In the genomic region with DNA sequence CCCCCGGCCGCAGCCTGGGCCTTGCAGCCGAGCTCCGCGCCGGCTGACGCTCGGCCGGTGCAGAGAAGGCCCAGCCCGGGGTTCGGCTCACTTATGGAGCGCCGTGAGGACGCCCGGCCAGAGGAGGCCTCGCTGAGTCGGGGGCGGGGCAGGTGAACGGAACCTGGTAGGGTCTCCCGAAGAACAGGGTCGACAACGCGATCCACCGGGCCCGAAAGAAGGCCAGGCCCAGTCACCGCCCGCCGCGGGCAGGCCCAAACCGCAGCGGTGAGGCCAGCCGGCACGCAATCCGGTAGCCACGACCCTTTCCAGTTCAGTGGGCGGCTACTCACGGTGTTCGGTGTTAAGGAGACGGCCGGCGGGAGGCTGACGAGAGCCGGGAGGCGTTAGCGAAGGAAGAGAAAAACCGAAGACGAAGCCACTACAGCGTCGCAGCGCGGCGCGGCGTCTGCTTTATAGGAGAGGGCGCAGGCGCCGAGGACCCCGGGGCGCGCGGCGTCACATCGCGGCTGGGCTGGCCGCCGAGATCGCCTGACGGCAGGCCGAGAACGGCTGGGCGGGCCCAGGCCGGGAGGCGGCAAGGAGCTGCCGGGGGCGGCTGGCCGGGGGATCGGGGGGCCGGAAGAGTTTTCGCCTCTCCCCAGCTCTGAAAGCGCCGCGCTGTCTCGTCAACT, we compare ENCODE assay signal across 1 cellular context.
TF ChIP-seq lines count a peak whose summit lies in the region.

Gene SKP1, minus strand, starts transcription at position 428 of the 674 bp plus-strand sequence. CDS start 2,928 bp downstream, outside the sequence.

TF ChIP-seq in HepG2, 621 proteins besides CTCF, POLR2A, EP300 and RAD21 (continued from another document and continues in another):
- TF ChIP-seq, protein P1, sequence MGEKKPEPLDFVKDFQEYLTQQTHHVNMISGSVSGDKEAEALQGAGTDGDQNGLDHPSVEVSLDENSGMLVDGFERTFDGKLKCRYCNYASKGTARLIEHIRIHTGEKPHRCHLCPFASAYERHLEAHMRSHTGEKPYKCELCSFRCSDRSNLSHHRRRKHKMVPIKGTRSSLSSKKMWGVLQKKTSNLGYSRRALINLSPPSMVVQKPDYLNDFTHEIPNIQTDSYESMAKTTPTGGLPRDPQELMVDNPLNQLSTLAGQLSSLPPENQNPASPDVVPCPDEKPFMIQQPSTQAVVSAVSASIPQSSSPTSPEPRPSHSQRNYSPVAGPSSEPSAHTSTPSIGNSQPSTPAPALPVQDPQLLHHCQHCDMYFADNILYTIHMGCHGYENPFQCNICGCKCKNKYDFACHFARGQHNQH (CRISPR knock-in tag; IDR thresholded peaks at IDR 0.05): 0 out of 2 replicates have a peak, but pooled peaks have one; percentile 44
- TF ChIP-seq FOSL1 (CRISPR knock-in tag; IDR thresholded peaks at IDR 0.05; ENCODE audit: borderline replicate concordance) (no peak), ZNF720 (CRISPR knock-in tag; IDR thresholded peaks at IDR 0.05) (no peak), ZNF558 (CRISPR knock-in tag; IDR thresholded peaks at IDR 0.05; ENCODE audit: borderline replicate concordance) (peak; percentile 92; the same call in 1 of the 2 replicates), CENPX (CRISPR knock-in tag; IDR thresholded peaks at IDR 0.05) (no peak), NFYC (CRISPR knock-in tag; IDR thresholded peaks at IDR 0.05) (no peak), SALL2 (CRISPR knock-in tag; IDR thresholded peaks at IDR 0.05) (no peak; the same call in 1 of the 2 replicates), PCBP2 (optimal IDR thresholded peaks at IDR 0.05; ENCODE audit: low read depth, low read length, poor library complexity, severe bottlenecking) (no peak), GATAD2A (CRISPR knock-in tag; IDR thresholded peaks at IDR 0.05) (peak; percentile 51), HMG20B (CRISPR knock-in tag; conservative IDR thresholded peaks at IDR 0.05) (no peak), EEA1 (CRISPR knock-in tag; IDR thresholded peaks at IDR 0.05; ENCODE audit: borderline replicate concordance) (no peak), MTF2 (CRISPR knock-in tag; IDR thresholded peaks at IDR 0.05; ENCODE audit: borderline replicate concordance) (0 out of 2 replicates have a peak, but pooled peaks have one; percentile 68), ZNF619 (CRISPR knock-in tag; IDR thresholded peaks at IDR 0.05) (peak; percentile 77; the same call in 1 of the 2 replicates), ZBTB25 (CRISPR knock-in tag; IDR thresholded peaks at IDR 0.05) (peak; percentile 85; the same call in 1 of the 2 replicates), ZNF781 (CRISPR knock-in tag; IDR thresholded peaks at IDR 0.05; ENCODE audit: borderline replicate concordance, not compliant biosample characterization) (peak; percentile 92), SMARCC2 (IDR thresholded peaks at IDR 0.05) (no peak), ZC3H4 (CRISPR knock-in tag; IDR thresholded peaks at IDR 0.05; ENCODE audit: borderline replicate concordance) (no peak), ZNF17 (CRISPR knock-in tag; IDR thresholded peaks at IDR 0.05) (no peak), GFI1 (CRISPR knock-in tag; IDR thresholded peaks at IDR 0.05; ENCODE audit: borderline replicate concordance) (peak; percentile 58; the same call in 1 of the 2 replicates), ZNF496 (CRISPR knock-in tag; IDR thresholded peaks at IDR 0.05; ENCODE audit: insufficient replicate concordance) (no peak), ZNF749 (CRISPR knock-in tag; IDR thresholded peaks at IDR 0.05; ENCODE audit: borderline replicate concordance) (peak; percentile 95), PITX1 (CRISPR knock-in tag; IDR thresholded peaks at IDR 0.05) (peak; percentile 69; the same call in 1 of the 2 replicates), TOPORS (CRISPR knock-in tag; IDR thresholded peaks at IDR 0.05) (peak; percentile 86), ADNP (CRISPR knock-in tag; IDR thresholded peaks at IDR 0.05) (no peak), RORA (CRISPR knock-in tag; IDR thresholded peaks at IDR 0.05) (no peak), ZFP36L2 (CRISPR knock-in tag; IDR thresholded peaks at IDR 0.05) (peak; percentile 49; the same call in 1 of the 2 replicates), ZNF33B (CRISPR knock-in tag; IDR thresholded peaks at IDR 0.05) (peak; percentile 81), ZNF350 (CRISPR knock-in tag; IDR thresholded peaks at IDR 0.05; ENCODE audit: borderline replicate concordance, low read depth) (peak; percentile 83; the same call in 1 of the 2 replicates), HNRNPL (IDR thresholded peaks at IDR 0.05; ENCODE audit: low read depth, low read length) (no peak), ZNF235 (CRISPR knock-in tag; IDR thresholded peaks at IDR 0.05; ENCODE audit: borderline replicate concordance) (peak; percentile 96), ZNF343 (CRISPR knock-in tag; IDR thresholded peaks at IDR 0.05) (peak; percentile 89), ZBTB3 (CRISPR knock-in tag; IDR thresholded peaks at IDR 0.05; ENCODE audit: borderline replicate concordance, low read depth) (no peak), FOXO4 (CRISPR knock-in tag; conservative IDR thresholded peaks at IDR 0.05) (peak; percentile 89; the same call in 1 of the 2 replicates), REPIN1 (CRISPR knock-in tag; IDR thresholded peaks at IDR 0.05; ENCODE audit: borderline replicate concordance, low read depth) (peak; percentile 89), ZNF501 (CRISPR knock-in tag; IDR thresholded peaks at IDR 0.05) (peak; percentile 82), ZNF441 (CRISPR knock-in tag; IDR thresholded peaks at IDR 0.05; ENCODE audit: borderline replicate concordance) (peak; percentile 81; the same call in 1 of the 2 replicates), HOMEZ (CRISPR knock-in tag; IDR thresholded peaks at IDR 0.05; ENCODE audit: low read depth) (no peak), NCOR1 (IDR thresholded peaks at IDR 0.05; ENCODE audit: borderline replicate concordance, low read length) (no peak), ZNF740 (CRISPR knock-in tag; IDR thresholded peaks at IDR 0.05) (0 out of 2 replicates have a peak, but pooled peaks have one; percentile 44), ZBTB8A (CRISPR knock-in tag; IDR thresholded peaks at IDR 0.05; ENCODE audit: borderline replicate concordance, low read depth) (no peak; the same call in 1 of the 2 replicates)
- TF ChIP-seq, protein P2, sequence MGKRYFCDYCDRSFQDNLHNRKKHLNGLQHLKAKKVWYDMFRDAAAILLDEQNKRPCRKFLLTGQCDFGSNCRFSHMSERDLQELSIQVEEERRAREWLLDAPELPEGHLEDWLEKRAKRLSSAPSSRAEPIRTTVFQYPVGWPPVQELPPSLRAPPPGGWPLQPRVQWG (CRISPR knock-in tag; IDR thresholded peaks at IDR 0.05; ENCODE audit: borderline replicate concordance, low read depth): no peak
- TF ChIP-seq, protein P3, sequence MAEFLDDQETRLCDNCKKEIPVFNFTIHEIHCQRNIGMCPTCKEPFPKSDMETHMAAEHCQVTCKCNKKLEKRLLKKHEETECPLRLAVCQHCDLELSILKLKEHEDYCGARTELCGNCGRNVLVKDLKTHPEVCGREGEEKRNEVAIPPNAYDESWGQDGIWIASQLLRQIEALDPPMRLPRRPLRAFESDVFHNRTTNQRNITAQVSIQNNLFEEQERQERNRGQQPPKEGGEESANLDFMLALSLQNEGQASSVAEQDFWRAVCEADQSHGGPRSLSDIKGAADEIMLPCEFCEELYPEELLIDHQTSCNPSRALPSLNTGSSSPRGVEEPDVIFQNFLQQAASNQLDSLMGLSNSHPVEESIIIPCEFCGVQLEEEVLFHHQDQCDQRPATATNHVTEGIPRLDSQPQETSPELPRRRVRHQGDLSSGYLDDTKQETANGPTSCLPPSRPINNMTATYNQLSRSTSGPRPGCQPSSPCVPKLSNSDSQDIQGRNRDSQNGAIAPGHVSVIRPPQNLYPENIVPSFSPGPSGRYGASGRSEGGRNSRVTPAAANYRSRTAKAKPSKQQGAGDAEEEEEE (CRISPR knock-in tag; IDR thresholded peaks at IDR 0.05; ENCODE audit: borderline replicate concordance): no peak
- TF ChIP-seq, protein P4, sequence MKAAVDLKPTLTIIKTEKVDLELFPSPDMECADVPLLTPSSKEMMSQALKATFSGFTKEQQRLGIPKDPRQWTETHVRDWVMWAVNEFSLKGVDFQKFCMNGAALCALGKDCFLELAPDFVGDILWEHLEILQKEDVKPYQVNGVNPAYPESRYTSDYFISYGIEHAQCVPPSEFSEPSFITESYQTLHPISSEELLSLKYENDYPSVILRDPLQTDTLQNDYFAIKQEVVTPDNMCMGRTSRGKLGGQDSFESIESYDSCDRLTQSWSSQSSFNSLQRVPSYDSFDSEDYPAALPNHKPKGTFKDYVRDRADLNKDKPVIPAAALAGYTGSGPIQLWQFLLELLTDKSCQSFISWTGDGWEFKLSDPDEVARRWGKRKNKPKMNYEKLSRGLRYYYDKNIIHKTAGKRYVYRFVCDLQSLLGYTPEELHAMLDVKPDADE (CRISPR knock-in tag; IDR thresholded peaks at IDR 0.05): 0 out of 2 replicates have a peak, but pooled peaks have one; percentile 49
- TF ChIP-seq, protein P5, sequence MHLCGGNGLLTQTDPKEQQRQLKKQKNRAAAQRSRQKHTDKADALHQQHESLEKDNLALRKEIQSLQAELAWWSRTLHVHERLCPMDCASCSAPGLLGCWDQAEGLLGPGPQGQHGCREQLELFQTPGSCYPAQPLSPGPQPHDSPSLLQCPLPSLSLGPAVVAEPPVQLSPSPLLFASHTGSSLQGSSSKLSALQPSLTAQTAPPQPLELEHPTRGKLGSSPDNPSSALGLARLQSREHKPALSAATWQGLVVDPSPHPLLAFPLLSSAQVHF (CRISPR knock-in tag; IDR thresholded peaks at IDR 0.05): no peak
- TF ChIP-seq, protein P6, sequence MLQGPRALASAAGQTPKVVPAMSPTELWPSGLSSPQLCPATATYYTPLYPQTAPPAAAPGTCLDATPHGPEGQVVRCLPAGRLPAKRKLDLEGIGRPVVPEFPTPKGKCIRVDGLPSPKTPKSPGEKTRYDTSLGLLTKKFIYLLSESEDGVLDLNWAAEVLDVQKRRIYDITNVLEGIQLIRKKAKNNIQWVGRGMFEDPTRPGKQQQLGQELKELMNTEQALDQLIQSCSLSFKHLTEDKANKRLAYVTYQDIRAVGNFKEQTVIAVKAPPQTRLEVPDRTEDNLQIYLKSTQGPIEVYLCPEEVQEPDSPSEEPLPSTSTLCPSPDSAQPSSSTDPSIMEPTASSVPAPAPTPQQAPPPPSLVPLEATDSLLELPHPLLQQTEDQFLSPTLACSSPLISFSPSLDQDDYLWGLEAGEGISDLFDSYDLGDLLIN (CRISPR knock-in tag; IDR thresholded peaks at IDR 0.05; ENCODE audit: borderline replicate concordance): no peak
- TF ChIP-seq, protein P7, sequence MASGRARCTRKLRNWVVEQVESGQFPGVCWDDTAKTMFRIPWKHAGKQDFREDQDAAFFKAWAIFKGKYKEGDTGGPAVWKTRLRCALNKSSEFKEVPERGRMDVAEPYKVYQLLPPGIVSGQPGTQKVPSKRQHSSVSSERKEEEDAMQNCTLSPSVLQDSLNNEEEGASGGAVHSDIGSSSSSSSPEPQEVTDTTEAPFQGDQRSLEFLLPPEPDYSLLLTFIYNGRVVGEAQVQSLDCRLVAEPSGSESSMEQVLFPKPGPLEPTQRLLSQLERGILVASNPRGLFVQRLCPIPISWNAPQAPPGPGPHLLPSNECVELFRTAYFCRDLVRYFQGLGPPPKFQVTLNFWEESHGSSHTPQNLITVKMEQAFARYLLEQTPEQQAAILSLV (CRISPR knock-in tag; IDR thresholded peaks at IDR 0.05; ENCODE audit: borderline replicate concordance): no peak; the same call in 1 of the 2 replicates
- TF ChIP-seq, protein P8, sequence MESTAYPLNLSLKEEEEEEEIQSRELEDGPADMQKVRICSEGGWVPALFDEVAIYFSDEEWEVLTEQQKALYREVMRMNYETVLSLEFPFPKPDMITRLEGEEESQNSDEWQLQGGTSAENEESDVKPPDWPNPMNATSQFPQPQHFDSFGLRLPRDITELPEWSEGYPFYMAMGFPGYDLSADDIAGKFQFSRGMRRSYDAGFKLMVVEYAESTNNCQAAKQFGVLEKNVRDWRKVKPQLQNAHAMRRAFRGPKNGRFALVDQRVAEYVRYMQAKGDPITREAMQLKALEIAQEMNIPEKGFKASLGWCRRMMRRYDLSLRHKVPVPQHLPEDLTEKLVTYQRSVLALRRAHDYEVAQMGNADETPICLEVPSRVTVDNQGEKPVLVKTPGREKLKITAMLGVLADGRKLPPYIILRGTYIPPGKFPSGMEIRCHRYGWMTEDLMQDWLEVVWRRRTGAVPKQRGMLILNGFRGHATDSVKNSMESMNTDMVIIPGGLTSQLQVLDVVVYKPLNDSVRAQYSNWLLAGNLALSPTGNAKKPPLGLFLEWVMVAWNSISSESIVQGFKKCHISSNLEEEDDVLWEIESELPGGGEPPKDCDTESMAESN (CRISPR knock-in tag; conservative IDR thresholded peaks at IDR 0.05): peak; percentile 96; the same call in 1 of the 2 replicates
